Comparison of ENCODE assay signal across 8 cellular contexts in genomic region chr13:28137556-28137955, GRCh38. TPM values are rescaled to one million over a fixed set of nuclear protein-coding genes. Genes with fewer than 3 reads are reported as not detected.
DNase-seq lines count a peak whose midpoint lies in the region; ATAC-seq and TF ChIP-seq lines count a peak whose summit lies in the region.

No MANE protein-coding gene starts in this region.

- intact Hi-C loops in CD8-positive, alpha-beta T cell (cut with DNase I, micrococcal nuclease) = loop anchor here (5.0 to 10.0 kb wide), 7 partner anchors 35 to 1913 kb away; partner anchors contain the start of genes RNF6 (in 1 of the 2), RPL21 (in 1 of the 2), SLC46A3 (in 1 of the 2) and USP12 (in 1 of the 2)
- intact Hi-C loops in posterior cingulate gyrus (cut with DNase I) = no loop called here

- peak overlapping the region; percentile 98 for H3K27ac Mint-ChIP-seq in CD8-positive, alpha-beta T cell

- no peaks in the 10 kb centered on the region for H3K27me3 Mint-ChIP-seq in CD8-positive, alpha-beta T cell (ENCODE audit: low read depth)

- POLR2A ChIA-PET in CD8-positive, alpha-beta T cell (lab: Charles Lee) = interaction anchor here (0.7 to 1.6 kb wide), 5 partner anchors 11 to 521 kb away, joined by 3 to 6 read pairs (median 4); partner anchors contain the start of genes LNX2, POLR1D and POMP

- H3K27ac ChIP-seq in CD8-positive, alpha-beta T cell (ENCODE audit: low read depth, low read length) = peak overlapping the region; percentile 90
- peak overlapping the region; percentile 94 to 96 for H3K27ac ChIP-seq in coronary artery

- no peak for TF ChIP-seq CTCF in CD8-positive, alpha-beta T cell (IDR thresholded peaks at IDR 0.05)
- TF ChIP-seq CTCF in coronary artery (IDR thresholded peaks at IDR 0.05) = no peak

- H3K9me3 Mint-ChIP-seq in CD8-positive, alpha-beta T cell = no peaks in the 10 kb centered on the region

- CTCF ChIA-PET in CD8-positive, alpha-beta T cell (lab: Charles Lee) = no interaction called here

- H3K9me3 ChIP-seq in CD8-positive, alpha-beta T cell (ENCODE audit: low read length) = no peaks in the 10 kb centered on the region

- H3K36me3 Mint-ChIP-seq in CD8-positive, alpha-beta T cell = peaks cover 10% of the 10 kb centered on the region

- peaks cover 28% of the 10 kb centered on the region for H3K4me1 ChIP-seq in CD8-positive, alpha-beta T cell (ENCODE audit: insufficient read depth, low read length)

- peak overlapping the region; percentile 67 for H3K4me3 ChIP-seq in CD8-positive, alpha-beta T cell (ENCODE audit: low read depth, low read length)
- peak overlapping the region; percentile 90 for H3K4me3 ChIP-seq in coronary artery

- peaks cover 46% of the 10 kb centered on the region for H3K4me1 Mint-ChIP-seq in CD8-positive, alpha-beta T cell (ENCODE audit: low read depth)

- no peak for ATAC-seq in CD8-positive, alpha-beta T cell
- ATAC-seq in GM21723 (IDR thresholded peaks at IDR 0.05; ENCODE audit: unreplicated experiment) = peak; percentile 8

- H3K4me3 Mint-ChIP-seq in CD8-positive, alpha-beta T cell = peak overlapping the region; percentile 97

- H3K36me3 ChIP-seq in CD8-positive, alpha-beta T cell (ENCODE audit: insufficient read depth, low read length) = no peaks in the 10 kb centered on the region

- no peaks in the 10 kb centered on the region for H3K27me3 ChIP-seq in CD8-positive, alpha-beta T cell (ENCODE audit: insufficient read depth, low read length)

- no peak for DNase-seq in CD8-positive, alpha-beta T cell
- DNase-seq in NCI-H2171 treated with DMSO at 0.1 percent for 48 hours (lab: John Stamatoyannopoulos, UW) = peak; percentile 69
- DNase-seq in coronary artery (ENCODE audit: low spot score) = no peak
- DNase-seq in myocyte (ENCODE audit: low read depth) = peak; percentile 36
- no peak for DNase-seq in EL
- no peak for DNase-seq in posterior cingulate gyrus
- DNase-seq in ecto neural progenitor cell (ENCODE audit: low spot score) = no peak

RNA-seq across cellular contexts. Expression of gene PAN3, which starts 0.8 kb away (rescaled TPM):
- 10 to 100 TPM; 55.8 to 55.9 TPM for total RNA-seq in CD8-positive, alpha-beta T cell
- total RNA-seq in myocyte = 10.0 and 12.5 TPM in 2 replicates
- 6.6 TPM for polyA plus RNA-seq in myocyte (2012)

RNA-seq across cellular contexts. Expression of gene FLT3, which starts 37.2 kb away (rescaled TPM):
- not detected for total RNA-seq in CD8-positive, alpha-beta T cell
- total RNA-seq in myocyte = not detected in 2 replicates
- polyA plus RNA-seq in myocyte (2012) = not detected

Comparison
In these comparisons a context has a peak if more than half of its experiments do, and no peak if none do; other contexts are left out.
1. DNase-seq: peak in NCI-H2171 treated with DMSO at 0.1 percent for 48 hours (single experiment) and myocyte (single experiment); none in CD8-positive, alpha-beta T cell (0 of 7), coronary artery (single experiment), EL (single experiment), posterior cingulate gyrus (0 of 10) and ecto neural progenitor cell (single experiment).